In genomic region chr2:134411279-134411827, GRCh38 we compare ENCODE assay signal across 9 cellular contexts.
DNase-seq lines count a peak whose midpoint lies in the region; FAIRE-seq and TF ChIP-seq lines count a peak whose summit lies in the region.
"Had no signal": no experiment of that assay in that cellular context is flagged by ENCODE, and none has a peak within 500 bp of the region (broad histone marks: within the 10 kb centered on the region; RNA-seq: fewer than 3 reads in every experiment).

No MANE protein-coding gene starts in this region.

- peak overlapping the region; percentile 6 for H3K4me2 ChIP-seq in endothelial cell of umbilical vein (ENCODE audit: insufficient read depth, low read length)

- no peak overlapping the region for H3K4me3 ChIP-seq in endothelial cell of umbilical vein (replicated peaks in 1 of 3; ENCODE audit: insufficient read depth in 1 of 3, low read depth in 1 of 3, low read length in 3 of 3)
- H3K4me3 ChIP-seq: ascending aorta had no signal

- H3K79me2 ChIP-seq in endothelial cell of umbilical vein (ENCODE audit: control insufficient read depth, insufficient read depth, low read length) = no peaks in the 10 kb centered on the region

- peak overlapping the region; percentile 44 for H3K9ac ChIP-seq in endothelial cell of umbilical vein (replicated peaks; ENCODE audit: extremely low read depth, insufficient read depth, low read length)

- CTCF ChIA-PET in endothelial cell of umbilical vein (lab: Charles Lee) = interaction anchor here (0.6 to 6.7 kb wide), 46 partner anchors 9 to 526 kb away, joined by 3 to 204 read pairs (median 6); partner anchors contain the start of gene MGAT5

- peaks cover 47% of the 10 kb centered on the region for H3K4me1 ChIP-seq in endothelial cell of umbilical vein (ENCODE audit: control insufficient read depth, extremely low read depth, insufficient read depth, low read length)

- no peak for TF ChIP-seq POLR2A in endothelial cell of umbilical vein (IDR thresholded peaks at IDR 0.05; ENCODE audit: low read depth, low read length)

- no peaks in the 10 kb centered on the region for H4K20me1 ChIP-seq in endothelial cell of umbilical vein (replicated peaks; ENCODE audit: control insufficient read depth, extremely low read depth, insufficient read depth, low read length)

- no peaks in the 10 kb centered on the region for H3K9me3 ChIP-seq in endothelial cell of umbilical vein (replicated peaks; ENCODE audit: control insufficient read depth, insufficient read depth, low read length)
- H3K9me3 ChIP-seq: ascending aorta had no signal

- H3K9me1 ChIP-seq in endothelial cell of umbilical vein (replicated peaks; ENCODE audit: control insufficient read depth, extremely low read depth, insufficient read depth, low read length) = no peaks in the 10 kb centered on the region

- TF ChIP-seq CTCF in endothelial cell of umbilical vein (IDR thresholded peaks at IDR 0.05; ENCODE audit: extremely low read depth in 1 of 2, insufficient read depth in 1 of 2, low read depth in 1 of 2, low read length in 2 of 2) = no peak

- peaks cover 0 to 2% of the 10 kb centered on the region in 2 experiments for H3K36me3 ChIP-seq in endothelial cell of umbilical vein (ENCODE audit: control insufficient read depth in 2 of 2, extremely low read depth in 1 of 2, insufficient read depth in 2 of 2, low read length in 2 of 2)
- H3K36me3 ChIP-seq: ascending aorta had no signal

- FAIRE-seq in endothelial cell of umbilical vein (lab: Jason Lieb, UNC) = no peak

- peak; percentile 5 for DNase-seq in NCI-H2029 (lab: John Stamatoyannopoulos, UW)
- no peak for DNase-seq in NCI-H2029 treated with DMSO at 0.1 percent for 48 hours (lab: John Stamatoyannopoulos, UW)
- DNase-seq in NCI-H82 treated with DMSO at 0.1 percent for 48 hours (lab: John Stamatoyannopoulos, UW; ENCODE audit: unreplicated experiment) = peak; percentile 59
- no peak for DNase-seq in endothelial cell of umbilical vein (ENCODE audit: low read depth, low spot score)
- peak; percentile 29 for DNase-seq in putamen (ENCODE audit: low spot score)
- no peak for DNase-seq in DMS79 (lab: John Stamatoyannopoulos, UW)
- no peak for DNase-seq in HPDE6-E6E7 (ENCODE audit: extremely low spot score)
- DNase-seq in D341Med (ENCODE audit: low spot score) = no peak

- H3K27me3 ChIP-seq in endothelial cell of umbilical vein (ENCODE audit: control insufficient read depth in 2 of 2, insufficient read depth in 2 of 2, low read length in 2 of 2) = no peaks in the 10 kb centered on the region
- H3K27me3 ChIP-seq: ascending aorta had no signal

- no TSS peak for BruUV-seq in endothelial cell of umbilical vein (replicated peaks; lab: Mats Ljungman, UMichigan)

- H2AFZ ChIP-seq in endothelial cell of umbilical vein (ENCODE audit: low read depth, low read length) = peak overlapping the region; percentile 63

- peak overlapping the region; percentile 56 for H3K27ac ChIP-seq in endothelial cell of umbilical vein (ENCODE audit: insufficient read depth, low read depth, low read length)
- H3K27ac ChIP-seq: ascending aorta had no signal

- intact Hi-C loops in endothelial cell of umbilical vein (cut with micrococcal nuclease) = loop anchor here (5.0 kb wide), 3 partner anchors 184 to 509 kb away; no protein-coding TSS in a partner anchor

- POLR2A ChIA-PET in endothelial cell of umbilical vein (lab: Charles Lee) = interaction anchor here (1.0 to 1.1 kb wide), 2 partner anchors 15 to 293 kb away, joined by 4 to 5 read pairs; no protein-coding TSS in a partner anchor

- dilution Hi-C loops in endothelial cell of umbilical vein (cut with MboI; ENCODE audit: extremely low pct_ligation_motif_present, low sequenced_read_pairs) = no loop called here

TF ChIP-seq in endothelial cell of umbilical vein, 7 proteins besides CTCF, POLR2A, EP300 and RAD21:
- TF ChIP-seq EZH2 (IDR thresholded peaks at IDR 0.05; ENCODE audit: borderline replicate concordance, low read depth, low read length, severe bottlenecking) (no peak), MAX (IDR thresholded peaks at IDR 0.05; ENCODE audit: insufficient read depth, insufficient read length) (no peak), POLR2AphosphoS5 (IDR thresholded peaks at IDR 0.05; ENCODE audit: insufficient read depth, low read depth, low read length) (no peak), GATA2 (IDR thresholded peaks at IDR 0.05; ENCODE audit: insufficient read depth, insufficient read length, low read depth, low read length) (no peak)

Comparison
In these comparisons a context has a peak if more than half of its experiments do, and no peak if none do; other contexts are left out.
1. DNase-seq: peak in NCI-H2029 (single experiment), NCI-H82 treated with DMSO at 0.1 percent for 48 hours (single experiment) and putamen (single experiment); none in NCI-H2029 treated with DMSO at 0.1 percent for 48 hours (single experiment), endothelial cell of umbilical vein (single experiment), DMS79 (single experiment), HPDE6-E6E7 (single experiment) and D341Med (single experiment).